ENCODE assay signal across 9 cellular contexts in genomic region chr14:23121401-23121800, GRCh38. TPM values are rescaled to one million over a fixed set of nuclear protein-coding genes. Genes with fewer than 3 reads are reported as not detected.
A peak's percentile ranks its signal among the peaks of the same experiment; 100 is the strongest.
DNase-seq lines count a peak whose midpoint lies in the region; ATAC-seq and TF ChIP-seq lines count a peak whose summit lies in the region.
"Had no signal": no experiment of that assay in that cellular context is flagged by ENCODE, and none has a peak within 500 bp of the region (broad histone marks: within the 10 kb centered on the region; RNA-seq: fewer than 3 reads in every experiment).

No MANE protein-coding gene starts in this region.

- H3K4ac ChIP-seq in neuronal stem cell (ENCODE audit: low read length), result no peak overlapping the region

- H3K9me3 ChIP-seq in Loucy (ENCODE audit: insufficient read depth, low read depth, low read length) (no peaks in the 10 kb centered on the region), neuronal stem cell (replicated peaks in 1 of 2; ENCODE audit: control insufficient read depth in 2 of 2, insufficient read depth in 1 of 2, low read depth in 1 of 2, low read length in 2 of 2) (no peaks in the 10 kb centered on the region)

- H3K79me1 ChIP-seq in neuronal stem cell (ENCODE audit: low read depth, low read length), result no peaks in the 10 kb centered on the region

- no peak overlapping the region for H4K91ac ChIP-seq in neuronal stem cell (ENCODE audit: low read depth, low read length, poor library complexity)

- H3K79me2 ChIP-seq in Loucy (ENCODE audit: insufficient read depth, low read length), result no peaks in the 10 kb centered on the region

- H3K9me3 Mint-ChIP-seq in effector memory CD8-positive, alpha-beta T cell, result no peaks in the 10 kb centered on the region

- H3K9me2 ChIP-seq in Loucy (replicated peaks; ENCODE audit: low read depth, low read length), result no peaks in the 10 kb centered on the region

- H3K4me1 ChIP-seq in Loucy (ENCODE audit: insufficient read depth, low read length, poor library complexity, severe bottlenecking) (peaks cover 24% of the 10 kb centered on the region), neuronal stem cell (ENCODE audit: control insufficient read depth in 2 of 2, insufficient read depth in 1 of 2, low read depth in 1 of 2, low read length in 2 of 2) (peaks cover 5 to 11% of the 10 kb centered on the region in 2 donors), foreskin keratinocyte (peaks cover 2% of the 10 kb centered on the region)

- H3K27me3 ChIP-seq in Loucy (ENCODE audit: insufficient read depth, low read length, poor library complexity, severe bottlenecking), result no peaks in the 10 kb centered on the region
- H3K27me3 ChIP-seq in neuronal stem cell (ENCODE audit: control insufficient read depth in 3 of 3, insufficient read depth in 3 of 3, low read depth in 1 of 3, low read length in 3 of 3), result no peaks in the 10 kb centered on the region
- H3K27me3 ChIP-seq in foreskin keratinocyte, result no peaks in the 10 kb centered on the region

- H2BK12ac ChIP-seq in neuronal stem cell (ENCODE audit: low read length), result no peak overlapping the region

- no peak overlapping the region for H4K8ac ChIP-seq in neuronal stem cell (ENCODE audit: low read depth, low read length)

- TF ChIP-seq CTCF in GM13977 (IDR thresholded peaks at IDR 0.05; ENCODE audit: extremely low read depth, insufficient read depth, missing control alignments) (no peak), Loucy (conservative IDR thresholded peaks at IDR 0.05; ENCODE audit: low read length) (no peak), foreskin keratinocyte (conservative IDR thresholded peaks at IDR 0.05) (no peak)

- H3K18ac ChIP-seq in neuronal stem cell (ENCODE audit: low read length), result no peak overlapping the region

- H3K4me2 ChIP-seq in Loucy (ENCODE audit: low read depth, low read length, poor library complexity, severe bottlenecking) (no peak overlapping the region), neuronal stem cell (ENCODE audit: insufficient read depth, low read length, poor library complexity, severe bottlenecking) (no peak overlapping the region)

- H3K4me1 Mint-ChIP-seq in effector memory CD8-positive, alpha-beta T cell (ENCODE audit: low read depth in 2 of 2), result peaks cover 9 to 17% of the 10 kb centered on the region in 2 donors

- H3K27ac ChIP-seq in neuronal stem cell (replicated peaks; ENCODE audit: low read length) (no peak overlapping the region), foreskin keratinocyte (no peak overlapping the region)

- H3K9ac ChIP-seq in Loucy (ENCODE audit: low read depth, low read length, poor library complexity, severe bottlenecking) (no peak overlapping the region), neuronal stem cell (ENCODE audit: low read depth, low read length, poor library complexity) (no peak overlapping the region)

- peak overlapping the region in 1 of 2 donors; percentile 56 for H3K4me3 Mint-ChIP-seq in effector memory CD8-positive, alpha-beta T cell

- no peak overlapping the region for H2AK5ac ChIP-seq in neuronal stem cell (ENCODE audit: low read depth, low read length)

- H3K27ac Mint-ChIP-seq in effector memory CD8-positive, alpha-beta T cell, result peak overlapping the region; percentile 65 to 70

- WGBS in neuronal stem cell (ENCODE audit: extremely low coverage in 2 of 2, insufficient read length in 2 of 2, insufficient replicate concordance in 1 of 2), 2 donors, result no CpG with 5 or more reads among the region's 6 CpGs

- no peak overlapping the region for H3K14ac ChIP-seq in neuronal stem cell (ENCODE audit: low read length)

- H2AFZ ChIP-seq in Loucy (ENCODE audit: low read length), result peak overlapping the region; percentile 83
- H2AFZ ChIP-seq in neuronal stem cell (ENCODE audit: low read length), result peak overlapping the region; percentile 71

- no peaks in the 10 kb centered on the region for H4K20me1 ChIP-seq in Loucy (ENCODE audit: insufficient read depth, low read length, poor library complexity, severe bottlenecking)

- H3K36me3 Mint-ChIP-seq in effector memory CD8-positive, alpha-beta T cell (ENCODE audit: insufficient read depth), result no peaks in the 10 kb centered on the region

- DNase-seq in GM13977 (ENCODE audit: low spot score) (peak; percentile 59), neuronal stem cell (ENCODE audit: low spot score) (no peak), COLO829 (ENCODE audit: low spot score) (no peak), iPS-NIHi11 (ENCODE audit: low spot score) (no peak), foreskin keratinocyte (no peak)
- DNase-seq in effector memory CD8-positive, alpha-beta T cell, result no peak

- H3K36me3 ChIP-seq in Loucy (ENCODE audit: insufficient read depth, low read length) (no peaks in the 10 kb centered on the region), neuronal stem cell (replicated peaks in 1 of 2; ENCODE audit: control insufficient read depth in 2 of 2, insufficient read depth in 2 of 2, low read length in 2 of 2) (no peaks in the 10 kb centered on the region)

- H2BK120ac ChIP-seq in neuronal stem cell (ENCODE audit: low read depth, low read length), result no peak overlapping the region

- no peak overlapping the region for H2BK15ac ChIP-seq in neuronal stem cell (ENCODE audit: low read length)

- H3K4me3 ChIP-seq in Loucy (ENCODE audit: low read length, poor library complexity, severe bottlenecking) (no peak overlapping the region), neuronal stem cell (ENCODE audit: low read length in 2 of 2) (no peak overlapping the region)

- no peak for ATAC-seq in effector memory CD8-positive, alpha-beta T cell (replicated peaks)
- no peak for ATAC-seq in foreskin keratinocyte
- no peak for ATAC-seq in GM18520 (IDR thresholded peaks at IDR 0.05; ENCODE audit: unreplicated experiment)

- H2BK5ac ChIP-seq in neuronal stem cell (ENCODE audit: low read length), result no peak overlapping the region

- H3F3A ChIP-seq in Loucy (ENCODE audit: low read depth), result 0 out of 2 replicates have a peak, but pooled peaks cover 3% of the 10 kb centered on the region

- H3K27me3 Mint-ChIP-seq in effector memory CD8-positive, alpha-beta T cell, result peaks cover 21 to 30% of the 10 kb centered on the region in 2 donors

- in situ Hi-C loops in GM13977 (cut with MboI; ENCODE audit: low pct_unique_long_range_greater_than_20kb, low sequenced_read_pairs, unreplicated experiment), result loop anchor here (10.0 kb wide), 1 partner anchor 63 kb away; the partner anchor contains the start of gene SLC7A8

- H3K23ac ChIP-seq in neuronal stem cell (ENCODE audit: low read depth, low read length, poor library complexity), result no peak overlapping the region

RNA-seq across cellular contexts. Expression of gene CEBPE, which starts 2.3 kb away (rescaled TPM):
- not detected for polyA plus RNA-seq in neuronal stem cell (2013, experiment 1 of 2)
- not detected for polyA plus RNA-seq in neuronal stem cell (2013, experiment 2 of 2)
- total RNA-seq in foreskin keratinocyte, result not detected in 2 replicates
- not detected in 2 replicates for polyA plus RNA-seq in foreskin keratinocyte

RNA-seq across cellular contexts. Expression of gene CIROP, which starts 16.6 kb away (rescaled TPM):
- polyA plus RNA-seq in neuronal stem cell (2013, experiment 1 of 2), result not detected
- not detected for polyA plus RNA-seq in neuronal stem cell (2013, experiment 2 of 2)
- total RNA-seq in foreskin keratinocyte, result not detected in 2 replicates
- not detected in 2 replicates for polyA plus RNA-seq in foreskin keratinocyte
- total RNA-seq: subcutaneous adipose tissue had no signal

RNA-seq across cellular contexts. Expression of gene C14orf119, which starts 26.1 kb away (rescaled TPM):
- polyA plus RNA-seq in neuronal stem cell (2013, experiment 1 of 2), result 21.0 TPM
- polyA plus RNA-seq in neuronal stem cell (2013, experiment 2 of 2), result 18.3 TPM
- 76.7 and 80.2 TPM in 2 replicates for total RNA-seq in foreskin keratinocyte
- 86.6 and 91.2 TPM in 2 replicates for polyA plus RNA-seq in foreskin keratinocyte

RNA-seq across cellular contexts. Expression of gene ACIN1, which starts 26.5 kb away (rescaled TPM):
- 147 TPM for polyA plus RNA-seq in neuronal stem cell (2013, experiment 1 of 2)
- polyA plus RNA-seq in neuronal stem cell (2013, experiment 2 of 2), result 150 TPM
- total RNA-seq in foreskin keratinocyte, result 101 and 112 TPM in 2 replicates
- polyA plus RNA-seq in foreskin keratinocyte, result 74.5 and 82.6 TPM in 2 replicates
